Comparison of ENCODE assay signal across 10 cellular contexts in genomic region chr10:14751576-14752330, GRCh38. TPM values are rescaled to one million over a fixed set of nuclear protein-coding genes. Genes with fewer than 3 reads are reported as not detected.
DNase-seq lines count a peak whose midpoint lies in the region; ATAC-seq and TF ChIP-seq lines count a peak whose summit lies in the region.
"Had no signal": no experiment of that assay in that cellular context is flagged by ENCODE, and none has a peak within 500 bp of the region (broad histone marks: within the 10 kb centered on the region; RNA-seq: fewer than 3 reads in every experiment).

No MANE protein-coding gene starts in this region.

- H3K4me3 Mint-ChIP-seq in neural progenitor cell = no peak overlapping the region

- peaks cover 19% of the 10 kb centered on the region for H3K4me1 Mint-ChIP-seq in neural progenitor cell

- H3K4me2 ChIP-seq in neural progenitor cell = no peak overlapping the region

- H3K27me3 ChIP-seq in MG63 = no peaks in the 10 kb centered on the region
- H3K27me3 ChIP-seq in esophagus squamous epithelium = no peaks in the 10 kb centered on the region
- no peaks in the 10 kb centered on the region for H3K27me3 ChIP-seq in neural progenitor cell

- H3K4me3 ChIP-seq in MG63 = no peak overlapping the region
- H3K4me3 ChIP-seq in esophagus squamous epithelium = no peak overlapping the region
- no peak overlapping the region for H3K4me3 ChIP-seq in neural progenitor cell

- H3K27ac Mint-ChIP-seq in neural progenitor cell = peak overlapping the region; percentile 88
- H3K27ac Mint-ChIP-seq in activated naive CD4-positive, alpha-beta T cell treated with anti-CD3 and anti-CD28 coated beads, Interleukin-2, amount 50 U/mL, for 72 hours = no peak overlapping the region

- DNase-seq in EL = peak; percentile 23
- DNase-seq in MG63 = peak; percentile 80
- DNase-seq in esophagus squamous epithelium (lab: John Stamatoyannopoulos, UW) = no peak
- no peak for DNase-seq in neural progenitor cell (ENCODE audit: low spot score)
- DNase-seq in NCI-H345 treated with DMSO at 0.1 percent for 48 hours (lab: John Stamatoyannopoulos, UW; ENCODE audit: unreplicated experiment) = no peak
- DNase-seq in hippocampal formation (lab: John Stamatoyannopoulos, UW) = no peak
- DNase-seq in activated naive CD4-positive, alpha-beta T cell treated with anti-CD3 and anti-CD28 coated beads, Interleukin-2, amount 50 U/mL, for 72 hours (ENCODE audit: low spot score in 2 of 2) = no peak
- no peak for DNase-seq in NCI-H226
- DNase-seq: amniotic stem cell, NCI-H1417 treated with DMSO at 0.1 percent for 48 hours had no signal

- intact Hi-C loops in esophagus squamous epithelium (cut with DNase I) = no loop called here

- TF ChIP-seq CTCF in esophagus squamous epithelium (IDR thresholded peaks at IDR 0.05) (no peak), neural progenitor cell (IDR thresholded peaks at IDR 0.05) (no peak)

- H3K36me3 ChIP-seq in MG63 (no peaks in the 10 kb centered on the region), esophagus squamous epithelium (no peaks in the 10 kb centered on the region), neural progenitor cell (no peaks in the 10 kb centered on the region)

- H3K9ac ChIP-seq in neural progenitor cell = no peak overlapping the region

- no peaks in the 10 kb centered on the region for H4K20me1 ChIP-seq in neural progenitor cell (ENCODE audit: low read depth)

- H3K79me2 ChIP-seq in neural progenitor cell (ENCODE audit: low read depth) = no peaks in the 10 kb centered on the region

- H3K27ac ChIP-seq in esophagus squamous epithelium (peak overlapping the region; percentile 20 to 81 (median 74)), neural progenitor cell (no peak overlapping the region)

- H3K9me3 Mint-ChIP-seq in neural progenitor cell = peaks cover 1% of the 10 kb centered on the region
- H3K9me3 Mint-ChIP-seq in activated naive CD4-positive, alpha-beta T cell treated with anti-CD3 and anti-CD28 coated beads, Interleukin-2, amount 50 U/mL, for 72 hours = peaks cover 8 to 12% of the 10 kb centered on the region in 2 donors

- peak overlapping the region; percentile 70 for H2AFZ ChIP-seq in neural progenitor cell (replicated peaks)

- H3F3A ChIP-seq in neural progenitor cell (ENCODE audit: low read depth) = no peaks in the 10 kb centered on the region

- WGBS in esophagus squamous epithelium, 2 donors = 37 to 53% methylated on average over 7 to 8 of the region's 9 CpGs

- H3K36me3 Mint-ChIP-seq in neural progenitor cell = no peaks in the 10 kb centered on the region
- H3K36me3 Mint-ChIP-seq in activated naive CD4-positive, alpha-beta T cell treated with anti-CD3 and anti-CD28 coated beads, Interleukin-2, amount 50 U/mL, for 72 hours = peaks cover 0 to 9% of the 10 kb centered on the region in 2 donors

- no peak for TF ChIP-seq POLR2A in esophagus squamous epithelium (IDR thresholded peaks at IDR 0.05)

- H3K9me3 ChIP-seq in MG63 = 0 out of 2 replicates have a peak, but pooled peaks cover 3% of the 10 kb centered on the region
- H3K9me3 ChIP-seq in esophagus squamous epithelium = no peaks in the 10 kb centered on the region
- H3K9me3 ChIP-seq in neural progenitor cell (ENCODE audit: low read depth) = no peaks in the 10 kb centered on the region

- peaks cover 13 to 41% (median 20%) of the 10 kb centered on the region in 3 donors for H3K4me1 ChIP-seq in esophagus squamous epithelium
- H3K4me1 ChIP-seq in neural progenitor cell = no peaks in the 10 kb centered on the region

- ATAC-seq in activated naive CD4-positive, alpha-beta T cell treated with anti-CD3 and anti-CD28 coated beads, Interleukin-2, amount 50 U/mL, for 72 hours = no peak

- H3K27me3 Mint-ChIP-seq in neural progenitor cell (ENCODE audit: insufficient read depth, low read depth) = no peaks in the 10 kb centered on the region

RNA-seq across cellular contexts. Expression of gene FAM107B, which starts 22.9 kb away (rescaled TPM):
- 62.0 and 103 TPM in 2 replicates for total RNA-seq in MG63 (2014; rRNA removed; shearing (Covaris generic); ENCODE audit: low replicate concordance)
- 10 to 100 TPM in 3 of 4 donors, 1 to 10 TPM in 1; 6.7 to 17.0 (median 12.9) TPM for total RNA-seq in esophagus squamous epithelium
- 26.5 and 43.0 TPM in 2 replicates for total RNA-seq in neural progenitor cell (ENCODE audit: low replicate concordance)
- 100 to 1,000 TPM; 108 to 188 TPM for total RNA-seq in activated naive CD4-positive, alpha-beta T cell treated with anti-CD3 and anti-CD28 coated beads, Interleukin-2, amount 50 U/mL, for 72 hours

Comparison
In these comparisons a context has a peak if more than half of its experiments do, and no peak if none do; other contexts are left out.
1. DNase-seq: peak in EL (single experiment) and MG63 (single experiment); none in esophagus squamous epithelium (single experiment), neural progenitor cell (single experiment), NCI-H345 treated with DMSO at 0.1 percent for 48 hours (single experiment), hippocampal formation (0 of 2), activated naive CD4-positive, alpha-beta T cell treated with anti-CD3 and anti-CD28 coated beads, Interleukin-2, amount 50 U/mL, for 72 hours (0 of 2) and NCI-H226 (single experiment).